In the genomic region with DNA sequence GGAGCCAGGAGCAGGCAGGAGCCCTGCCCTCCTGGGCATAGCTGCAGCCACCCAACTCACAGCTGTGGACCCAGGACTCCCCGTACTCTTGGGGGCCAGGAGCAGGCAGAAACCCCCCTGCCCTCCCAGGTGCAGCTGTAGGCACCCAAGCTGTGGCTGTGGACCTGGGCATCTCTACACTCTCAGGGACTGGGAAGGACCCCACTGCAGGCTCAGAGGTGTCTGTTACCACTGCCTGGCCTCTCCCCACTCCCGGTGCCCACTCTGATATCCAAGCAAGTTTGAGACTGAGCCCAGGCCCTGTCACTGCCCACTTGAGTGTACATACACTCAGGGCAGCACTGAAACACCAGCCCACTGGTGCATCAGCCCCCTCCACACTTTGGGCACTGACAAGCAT, we compare ENCODE assay signal across 21 cellular contexts.
A peak's percentile ranks its signal among the peaks of the same experiment; 100 is the strongest.
DNase-seq lines count a peak whose midpoint lies in the region; ATAC-seq and TF ChIP-seq lines count a peak whose summit lies in the region.
"Had no signal": no experiment of that assay in that cellular context is flagged by ENCODE, and none has a peak within 500 bp of the region (broad histone marks: within the 10 kb centered on the region; RNA-seq: fewer than 3 reads in every experiment).

No MANE protein-coding gene starts in this region.

- no peaks in the 10 kb centered on the region for H3K79me1 ChIP-seq in neuronal stem cell (ENCODE audit: low read depth, low read length)

- H3K23ac ChIP-seq in neuronal stem cell (ENCODE audit: low read depth, low read length, poor library complexity), result peak overlapping the region; percentile 59

- ATAC-seq in Right ventricle myocardium inferior (no peak), upper lobe of right lung (peak; percentile 39)
- ATAC-seq: A549, GM23338 had no signal

- DNase-seq in Right ventricle myocardium inferior (ENCODE audit: missing footprints) (peak; percentile 50), right atrium auricular region (ENCODE audit: low spot score) (no peak), neuronal stem cell (ENCODE audit: low spot score) (no peak), upper lobe of right lung (peak; percentile 53), DMS79 (lab: John Stamatoyannopoulos, UW) (no peak), T-helper 1 cell (no peak), 8988T (no peak)
- DNase-seq: ACHN; AML-193; BE2C; CD4-positive, alpha-beta T cell; CD8-positive, alpha-beta memory T cell; DMS 273 treated with DMSO at 0.1 percent for 48 hours; DMS79 treated with DMSO at 0.1 percent for 48 hours; GF-D8; HFFc6 had no signal

- H3K4me1 ChIP-seq in right atrium auricular region (no peaks in the 10 kb centered on the region), neuronal stem cell (ENCODE audit: control insufficient read depth in 2 of 2, insufficient read depth in 1 of 2, low read depth in 1 of 2, low read length in 2 of 2) (peaks cover 2 to 6% of the 10 kb centered on the region in 2 donors), upper lobe of right lung (no peaks in the 10 kb centered on the region)
- H3K4me1 ChIP-seq: A549, BE2C, HAP-1 had no signal

- H2BK15ac ChIP-seq in neuronal stem cell (ENCODE audit: low read length), result no peak overlapping the region

- WGBS in neuronal stem cell (ENCODE audit: extremely low coverage in 2 of 2, insufficient read length in 2 of 2, insufficient replicate concordance in 1 of 2), 2 donors, result no CpG with 5 or more reads among the region's 2 CpGs

- H4K91ac ChIP-seq in neuronal stem cell (ENCODE audit: low read depth, low read length, poor library complexity), result no peak overlapping the region

- no peak overlapping the region for H2AFZ ChIP-seq in neuronal stem cell (ENCODE audit: low read length)
- H2AFZ ChIP-seq: GM23338 had no signal

- no peak overlapping the region for H3K4ac ChIP-seq in neuronal stem cell (ENCODE audit: low read length)

- intact Hi-C loops in Right ventricle myocardium inferior (cut with DNase I), result no loop called here
- intact Hi-C loops in upper lobe of right lung (cut with DNase I), result no loop called here

- peak overlapping the region; percentile 44 for H3K14ac ChIP-seq in neuronal stem cell (ENCODE audit: low read length)

- H2BK5ac ChIP-seq in neuronal stem cell (ENCODE audit: low read length), result no peak overlapping the region

- TF ChIP-seq CTCF in right atrium auricular region (IDR thresholded peaks at IDR 0.05), result no peak
- TF ChIP-seq CTCF in upper lobe of right lung (IDR thresholded peaks at IDR 0.05), result no peak

- H3K9ac ChIP-seq in neuronal stem cell (ENCODE audit: low read depth, low read length, poor library complexity), result no peak overlapping the region
- H3K9ac ChIP-seq: BLaER1 treated with 17β-estradiol and CSF1 and Interleukin-3, amounts not matched to agents 10 nM and 100 nM had no signal

- H3K4me2 ChIP-seq in neuronal stem cell (ENCODE audit: insufficient read depth, low read length, poor library complexity, severe bottlenecking), result no peak overlapping the region
- H3K4me2 ChIP-seq: A549; BLaER1 treated with 17β-estradiol and CSF1 and Interleukin-3, amounts not matched to agents 10 nM and 100 nM; GM23338 had no signal

- H3K27ac ChIP-seq in right atrium auricular region (no peak overlapping the region), neuronal stem cell (replicated peaks; ENCODE audit: low read length) (no peak overlapping the region), upper lobe of right lung (no peak overlapping the region)
- H3K27ac ChIP-seq: 22Rv1; A549; BLaER1 treated with 17β-estradiol and CSF1 and Interleukin-3, amounts not matched to agents 10 nM and 100 nM had no signal

- H3K9me3 ChIP-seq in right atrium auricular region (peaks cover 0 to 3% of the 10 kb centered on the region in 2 donors), neuronal stem cell (replicated peaks in 1 of 2; ENCODE audit: control insufficient read depth in 2 of 2, insufficient read depth in 1 of 2, low read depth in 1 of 2, low read length in 2 of 2) (no peaks in the 10 kb centered on the region), upper lobe of right lung (no peaks in the 10 kb centered on the region)
- H3K9me3 ChIP-seq: A549, BE2C, HAP-1 had no signal

- H2BK12ac ChIP-seq in neuronal stem cell (ENCODE audit: low read length), result no peak overlapping the region

- no peak overlapping the region for H4K8ac ChIP-seq in neuronal stem cell (ENCODE audit: low read depth, low read length)

- no peak overlapping the region for H2BK120ac ChIP-seq in neuronal stem cell (ENCODE audit: low read depth, low read length)

- no peaks in the 10 kb centered on the region for H3K27me3 ChIP-seq in right atrium auricular region
- no peaks in the 10 kb centered on the region for H3K27me3 ChIP-seq in neuronal stem cell (ENCODE audit: control insufficient read depth in 3 of 3, insufficient read depth in 3 of 3, low read depth in 1 of 3, low read length in 3 of 3)
- no peaks in the 10 kb centered on the region for H3K27me3 ChIP-seq in upper lobe of right lung
- H3K27me3 ChIP-seq: BE2C; BLaER1 treated with 17β-estradiol and CSF1 and Interleukin-3, amounts not matched to agents 10 nM and 100 nM had no signal

- H3K36me3 ChIP-seq in right atrium auricular region, result no peaks in the 10 kb centered on the region
- H3K36me3 ChIP-seq in neuronal stem cell (replicated peaks in 1 of 2; ENCODE audit: control insufficient read depth in 2 of 2, insufficient read depth in 2 of 2, low read length in 2 of 2), result no peaks in the 10 kb centered on the region
- H3K36me3 ChIP-seq in upper lobe of right lung, result no peaks in the 10 kb centered on the region
- H3K36me3 ChIP-seq: BE2C; BLaER1 treated with 17β-estradiol and CSF1 and Interleukin-3, amounts not matched to agents 10 nM and 100 nM; HAP-1 had no signal

- peak overlapping the region; percentile 78 for H2AK5ac ChIP-seq in neuronal stem cell (ENCODE audit: low read depth, low read length)

- H3K4me3 ChIP-seq in right atrium auricular region (no peak overlapping the region), neuronal stem cell (ENCODE audit: low read length in 2 of 2) (no peak overlapping the region), upper lobe of right lung (no peak overlapping the region)
- H3K4me3 ChIP-seq: A549; BLaER1 treated with 17β-estradiol and CSF1 and Interleukin-3, amounts not matched to agents 10 nM and 100 nM; GM23338; HAP-1 had no signal

- peak overlapping the region; percentile 82 for H3K18ac ChIP-seq in neuronal stem cell (ENCODE audit: low read length)

Comparison
In these comparisons a context has a peak if more than half of its experiments do, and no peak if none do; other contexts are left out.
1. DNase-seq: peak in Right ventricle myocardium inferior (single experiment) and upper lobe of right lung (single experiment); none in right atrium auricular region (single experiment), neuronal stem cell (single experiment), DMS79 (single experiment), T-helper 1 cell (0 of 5) and 8988T (single experiment).